ENCODE assay signal across 20 cellular contexts in genomic region chr5:128144491-128144890, GRCh38.
DNase-seq lines count a peak whose midpoint lies in the region; ATAC-seq and TF ChIP-seq lines count a peak whose summit lies in the region.
"Had no signal": no experiment of that assay in that cellular context is flagged by ENCODE, and none has a peak within 500 bp of the region (broad histone marks: within the 10 kb centered on the region; RNA-seq: fewer than 3 reads in every experiment).

No MANE protein-coding gene starts in this region.

- ATAC-seq in HG03045 (IDR thresholded peaks at IDR 0.05; ENCODE audit: unreplicated experiment), result no peak
- no peak for ATAC-seq in GM21423 (IDR thresholded peaks at IDR 0.05; ENCODE audit: unreplicated experiment)
- ATAC-seq: natural killer cell treated with Interleukin-12 subunit alpha and Interleukin-12 subunit beta and Interleukin-15 and Interleukin-18, amount 100 ng/mL, for 72 hours; T-helper 17 cell had no signal

- no peak overlapping the region for H3K4me3 ChIP-seq in astrocyte of the spinal cord (ENCODE audit: low read depth, low read length)
- H3K4me3 ChIP-seq: BLaER1 treated with 17β-estradiol and CSF1 and Interleukin-3, amounts not matched to agents 10 nM and 100 nM had no signal

- peak; percentile 4 for DNase-seq in HFFc6
- DNase-seq in astrocyte of the spinal cord (ENCODE audit: low read depth, low spot score), result peak; percentile 49
- peak; percentile 59 for DNase-seq in kidney tubule cell (ENCODE audit: low spot score)
- no peak for DNase-seq in substantia nigra (lab: John Stamatoyannopoulos, UW)
- no peak for DNase-seq in AML-193 (lab: John Stamatoyannopoulos, UW)
- DNase-seq in NCI-H2107 (lab: John Stamatoyannopoulos, UW), result no peak
- DNase-seq: activated naive CD4-positive, alpha-beta T cell treated with anti-CD3 and anti-CD28 coated beads, Interleukin-2, amount 10 ng/mL, durations not matched to agents 7 days and 5 days; DMS 273 treated with DMSO at 0.1 percent for 48 hours; NCI-H526 treated with DMSO at 0.1 percent for 48 hours; OCI-M1; T-helper 17 cell had no signal

- no peaks in the 10 kb centered on the region for H3K9me3 Mint-ChIP-seq in HFFc6
- H3K9me3 Mint-ChIP-seq: activated naive CD4-positive, alpha-beta T cell treated with anti-CD3 and anti-CD28 coated beads, Interleukin-2, amount 10 ng/mL, durations not matched to agents 7 days and 5 days; brain; dendritic cell treated with granulocyte-macrophage colony-stimulating factor and Interleukin-4, amounts not matched to agents 40 ng/mL and 50 ng/mL, for 4 days; natural killer cell treated with Interleukin-12 subunit alpha and Interleukin-12 subunit beta and Interleukin-15 and Interleukin-18, amount 100 ng/mL, for 72 hours had no signal

- peaks cover 8% of the 10 kb centered on the region for H3K4me1 Mint-ChIP-seq in HFFc6 (ENCODE audit: low read depth)
- H3K4me1 Mint-ChIP-seq: activated naive CD4-positive, alpha-beta T cell treated with anti-CD3 and anti-CD28 coated beads, Interleukin-2, amount 10 ng/mL, durations not matched to agents 7 days and 5 days; brain had no signal

- H3K27me3 Mint-ChIP-seq in HFFc6 (ENCODE audit: insufficient read depth), result no peaks in the 10 kb centered on the region
- H3K27me3 Mint-ChIP-seq: activated naive CD4-positive, alpha-beta T cell treated with anti-CD3 and anti-CD28 coated beads, Interleukin-2, amount 10 ng/mL, durations not matched to agents 7 days and 5 days; brain; dendritic cell treated with granulocyte-macrophage colony-stimulating factor and Interleukin-4, amounts not matched to agents 40 ng/mL and 50 ng/mL, for 4 days; natural killer cell treated with Interleukin-12 subunit alpha and Interleukin-12 subunit beta and Interleukin-15 and Interleukin-18, amount 100 ng/mL, for 72 hours; progenitor cell of endocrine pancreas; T-helper 17 cell had no signal

- no peak overlapping the region for H3K27ac Mint-ChIP-seq in HFFc6
- H3K27ac Mint-ChIP-seq: activated naive CD4-positive, alpha-beta T cell treated with anti-CD3 and anti-CD28 coated beads, Interleukin-2, amount 10 ng/mL, durations not matched to agents 7 days and 5 days; brain; dendritic cell treated with granulocyte-macrophage colony-stimulating factor and Interleukin-4, amounts not matched to agents 40 ng/mL and 50 ng/mL, for 4 days; natural killer cell treated with Interleukin-12 subunit alpha and Interleukin-12 subunit beta and Interleukin-15 and Interleukin-18, amount 100 ng/mL, for 72 hours; progenitor cell of endocrine pancreas; T-helper 17 cell had no signal

- H3K4me3 Mint-ChIP-seq in HFFc6, result no peak overlapping the region
- H3K4me3 Mint-ChIP-seq: activated naive CD4-positive, alpha-beta T cell treated with anti-CD3 and anti-CD28 coated beads, Interleukin-2, amount 10 ng/mL, durations not matched to agents 7 days and 5 days; brain; dendritic cell treated with granulocyte-macrophage colony-stimulating factor and Interleukin-4, amounts not matched to agents 40 ng/mL and 50 ng/mL, for 4 days; natural killer cell treated with Interleukin-12 subunit alpha and Interleukin-12 subunit beta and Interleukin-15 and Interleukin-18, amount 100 ng/mL, for 72 hours; T-helper 17 cell had no signal

- in situ Hi-C loops in astrocyte of the spinal cord (cut with HindIII; ENCODE audit: low sequenced_read_pairs), result no loop called here

- peaks cover 5% of the 10 kb centered on the region; the same call in 1 of the 2 replicates for H3K36me3 Mint-ChIP-seq in HFFc6 (ENCODE audit: low read depth)

- TF ChIP-seq CTCF in HFFc6 (IDR thresholded peaks at IDR 0.05) (no peak), astrocyte of the spinal cord (IDR thresholded peaks at IDR 0.05; ENCODE audit: low read depth, low read length) (no peak)

- H3K27ac ChIP-seq in substantia nigra (ENCODE audit: low read depth, low read length, poor library complexity, severe bottlenecking), result peak overlapping the region; percentile 2
- H3K27ac ChIP-seq: BLaER1 treated with 17β-estradiol and CSF1 and Interleukin-3, amounts not matched to agents 10 nM and 100 nM; HL-60; VCaP had no signal

Comparison
In these comparisons a context has a peak if more than half of its experiments do, and no peak if none do; other contexts are left out.
1. DNase-seq: peak in HFFc6 (single experiment), astrocyte of the spinal cord (single experiment) and kidney tubule cell (single experiment); none in substantia nigra (0 of 49), AML-193 (0 of 2) and NCI-H2107 (single experiment).